In genomic region chr15:67880651-67881182, GRCh38 we compare ENCODE assay signal across 1 cellular context.
A peak's percentile ranks its signal among the peaks of the same experiment; 100 is the strongest.
TF ChIP-seq lines count a peak whose summit lies in the region.

No MANE protein-coding gene starts in this region.

TF ChIP-seq in K562, 482 proteins besides CTCF, POLR2A, EP300 and RAD21 (continued from another document):
- no peak for TF ChIP-seq CHD7 (IDR thresholded peaks at IDR 0.05; ENCODE audit: low read depth, low read length)
- no peak for TF ChIP-seq POLR3A (IDR thresholded peaks at IDR 0.05; ENCODE audit: borderline replicate concordance, extremely low read depth, insufficient read depth, insufficient read length)
- TF ChIP-seq SPI1 (IDR thresholded peaks at IDR 0.05; ENCODE audit: borderline replicate concordance, low read depth, low read length): peak; percentile 56; the same call in 1 of the 2 replicates
- no peak for TF ChIP-seq ETV5 (CRISPR knock-in tag; IDR thresholded peaks at IDR 0.05; ENCODE audit: low read depth)
- peak; percentile 72; the same call in 1 of the 2 replicates for TF ChIP-seq CTBP1 (IDR thresholded peaks at IDR 0.05; ENCODE audit: borderline replicate concordance)
- TF ChIP-seq HMG20B (CRISPR knock-in tag; IDR thresholded peaks at IDR 0.05): no peak
